ENCODE assay signal across 33 cellular contexts in genomic region chrX:78046362-78046761, GRCh38. TPM values are rescaled to one million over a fixed set of nuclear protein-coding genes. Genes with fewer than 3 reads are reported as not detected.
DNase-seq lines count a peak whose midpoint lies in the region; ATAC-seq, FAIRE-seq and TF ChIP-seq lines count a peak whose summit lies in the region.
"Had no signal": no experiment of that assay in that cellular context is flagged by ENCODE, and none has a peak within 500 bp of the region (broad histone marks: within the 10 kb centered on the region; RNA-seq: fewer than 3 reads in every experiment).

No MANE protein-coding gene starts in this region.

- no peaks in the 10 kb centered on the region for H3K36me3 ChIP-seq in GM23338 (ENCODE audit: insufficient read depth)
- H3K36me3 ChIP-seq in K562 (ENCODE audit: control insufficient read depth, insufficient read depth, low read length): peaks cover 5% of the 10 kb centered on the region; the same call in 1 of the 3 replicates
- no peaks in the 10 kb centered on the region for H3K36me3 ChIP-seq in adrenal gland (replicated peaks in 1 of 2)

- CTCF ChIA-PET in K562 (lab: Yijun Ruan, JAX; ENCODE audit: low intra/inter-chr PET ratio): no interaction called here

- H4K20me1 ChIP-seq in GM23338 (replicated peaks; ENCODE audit: insufficient read depth) (no peaks in the 10 kb centered on the region), K562 (replicated peaks; ENCODE audit: control insufficient read depth, insufficient read depth, low read length) (no peaks in the 10 kb centered on the region)
- H4K20me1 ChIP-seq: BLaER1 had no signal

- H3K4me1 ChIP-seq in GM23338 (ENCODE audit: insufficient read depth): peaks cover 18% of the 10 kb centered on the region
- H3K4me1 ChIP-seq in K562 (replicated peaks in 1 of 2; ENCODE audit: control insufficient read depth in 2 of 2, insufficient read depth in 2 of 2, low read length in 2 of 2): no peaks in the 10 kb centered on the region
- H3K4me1 ChIP-seq in adrenal gland (replicated peaks in 1 of 2): no peaks in the 10 kb centered on the region
- H3K4me1 ChIP-seq: A549; BE2C; BLaER1; BLaER1 treated with 17β-estradiol and CSF1 and Interleukin-3, amounts not matched to agents 10 nM and 100 nM; Caco-2 had no signal

- H3K4me2 ChIP-seq in GM23338: no peak overlapping the region
- no peak overlapping the region for H3K4me2 ChIP-seq in K562 (ENCODE audit: insufficient read depth, low read length)
- H3K4me2 ChIP-seq: A549; BLaER1; BLaER1 treated with 17β-estradiol and CSF1 and Interleukin-3, amounts not matched to agents 10 nM and 100 nM had no signal

- H3K4me3 ChIP-seq in GM23338 (no peak overlapping the region), K562 (no peak overlapping the region), adrenal gland (no peak overlapping the region)
- H3K4me3 ChIP-seq: A549; BLaER1; BLaER1 treated with 17β-estradiol and CSF1 and Interleukin-3, amounts not matched to agents 10 nM and 100 nM had no signal

- no TSS peak for BruUV-seq in K562 (replicated peaks; lab: Mats Ljungman, UMichigan)

- no peak for FAIRE-seq in K562 (lab: Jason Lieb, UNC)
- FAIRE-seq: A204.1, A549, D721Med had no signal

- no peaks in the 10 kb centered on the region for H3F3A ChIP-seq in GM23338 (replicated peaks; ENCODE audit: low read depth)

- ATAC-seq in GM23338 (no peak), K562 (no peak)
- ATAC-seq: A549; CD8-positive, alpha-beta T cell had no signal

- intact Hi-C loops in K562 (cut with micrococcal nuclease): no loop called here
- intact Hi-C loops in adrenal gland (cut with DNase I): no loop called here

- in situ Hi-C loops in K562 (cut with MboI): no loop called here

- H3K27me3 ChIP-seq in GM23338 (ENCODE audit: insufficient read depth) (no peaks in the 10 kb centered on the region), K562 (ENCODE audit: control insufficient read depth in 2 of 2, insufficient read depth in 2 of 2, low read length in 2 of 2) (no peaks in the 10 kb centered on the region), adrenal gland (no peaks in the 10 kb centered on the region)
- H3K27me3 ChIP-seq: BE2C had no signal

- H2AFZ ChIP-seq in GM23338 (no peak overlapping the region), K562 (ENCODE audit: low read depth, low read length) (no peak overlapping the region)

- 50% methylated on average over 4 of the region's 4 CpGs for WGBS in K562 (ENCODE audit: insufficient coverage, low coverage, missing lambda C conversion rate)
- WGBS in adrenal gland, 4 donors: 65 to 96% (median 82%) methylated on average over 2 to 4 of the region's 4 CpGs

- H3K4me1 Mint-ChIP-seq in GM23338: peaks cover 20% of the 10 kb centered on the region; the same call in 2 of the 3 replicates
- H3K4me1 Mint-ChIP-seq: B cell; CD14-positive monocyte; CD4-positive, alpha-beta memory T cell; CD4-positive, CD25-positive, alpha-beta regulatory T cell; CD8-positive, alpha-beta memory T cell had no signal

- POLR2A ChIA-PET in K562 (lab: Yijun Ruan, JAX): no interaction called here

- H3K9me2 ChIP-seq in GM23338 (ENCODE audit: insufficient read depth): no peaks in the 10 kb centered on the region

- TF ChIP-seq POLR2A in K562 (conservative IDR thresholded peaks at IDR 0.05): no peak
- TF ChIP-seq POLR2A in adrenal gland (IDR thresholded peaks at IDR 0.05): no peak

- TF ChIP-seq CTCF in GM23338 (conservative IDR thresholded peaks at IDR 0.05; ENCODE audit: low read depth in 2 of 2) (no peak), K562 (IDR thresholded peaks at IDR 0.05 in 2 of 3, conservative IDR thresholded peaks at IDR 0.05 in 1 of 3; ENCODE audit: insufficient read depth in 2 of 3, low read depth in 1 of 3, low read length in 3 of 3) (no peak), adrenal gland (IDR thresholded peaks at IDR 0.05) (no peak)

- no peak for TF ChIP-seq RAD21 in K562 (CRISPR knock-in tag; conservative IDR thresholded peaks at IDR 0.05 in 1 of 2, IDR thresholded peaks at IDR 0.05 in 1 of 2)

- H3K9me3 ChIP-seq in K562 (replicated peaks; ENCODE audit: control insufficient read depth, insufficient read depth, low read depth, low read length) (no peaks in the 10 kb centered on the region), adrenal gland (replicated peaks in 1 of 3) (no peaks in the 10 kb centered on the region)
- H3K9me3 ChIP-seq: A549; BE2C; BLaER1; BLaER1 treated with 17β-estradiol and CSF1 and Interleukin-3, amounts not matched to agents 10 nM and 100 nM; Caco-2 had no signal

- no peak overlapping the region for H3K9ac ChIP-seq in K562 (ENCODE audit: insufficient read depth in 1 of 2, low read depth in 2 of 2, low read length in 2 of 2)
- H3K9ac ChIP-seq: BLaER1; BLaER1 treated with 17β-estradiol and CSF1 and Interleukin-3, amounts not matched to agents 10 nM and 100 nM had no signal

- DNase-seq in GM23338 (ENCODE audit: low spot score) (no peak), K562 (ENCODE audit: extremely low read depth in 1 of 4, low spot score in 3 of 4) (no peak), adrenal gland (no peak), SKM-1 (lab: John Stamatoyannopoulos, UW; ENCODE audit: unreplicated experiment) (no peak)
- DNase-seq: 8988T; ACHN; AML-193; BE2C; C1 segment of cervical spinal cord; Caco-2; Calu3; CD4-positive, alpha-beta memory T cell; CD4-positive, alpha-beta T cell; CD4-positive, CD25-positive, alpha-beta regulatory T cell; CD8-positive, alpha-beta memory T cell; CD8-positive, alpha-beta T cell; COR-L47; DMS 273 treated with DMSO at 0.1 percent for 48 hours; DMS153; DMS53; DMS79; DMS79 treated with DMSO at 0.1 percent for 48 hours; DND-41; EL had no signal

- no peak for TF ChIP-seq EP300 in K562 (IDR thresholded peaks at IDR 0.05; ENCODE audit: low read length)

- peak overlapping the region; percentile 84 for H3K27ac Mint-ChIP-seq in GM23338
- H3K27ac Mint-ChIP-seq: B cell; CD14-positive monocyte; CD4-positive, alpha-beta memory T cell; CD4-positive, alpha-beta T cell; CD4-positive, CD25-positive, alpha-beta regulatory T cell; CD8-positive, alpha-beta memory T cell; CD8-positive, alpha-beta T cell had no signal

- no peaks in the 10 kb centered on the region for H3K9me3 Mint-ChIP-seq in GM23338
- H3K9me3 Mint-ChIP-seq: CD14-positive monocyte; CD4-positive, alpha-beta memory T cell; CD4-positive, alpha-beta T cell; CD4-positive, CD25-positive, alpha-beta regulatory T cell; CD8-positive, alpha-beta memory T cell; CD8-positive, alpha-beta T cell had no signal

- no peaks in the 10 kb centered on the region for H3K79me2 ChIP-seq in GM23338 (replicated peaks; ENCODE audit: insufficient read depth)
- no peaks in the 10 kb centered on the region for H3K79me2 ChIP-seq in K562 (ENCODE audit: control insufficient read depth, insufficient read depth, low read length)

- H3K27ac ChIP-seq in GM23338 (ENCODE audit: low read depth): peak overlapping the region; percentile 78; the same call in 1 of the 2 replicates
- no peak overlapping the region for H3K27ac ChIP-seq in K562 (ENCODE audit: extremely low read depth, low read depth, low read length)
- H3K27ac ChIP-seq in adrenal gland: no peak overlapping the region
- H3K27ac ChIP-seq: 22Rv1; A549; BLaER1; BLaER1 treated with 17β-estradiol and CSF1 and Interleukin-3, amounts not matched to agents 10 nM and 100 nM; C4-2B had no signal

- no peak overlapping the region for H3K4me3 Mint-ChIP-seq in GM23338
- H3K4me3 Mint-ChIP-seq: B cell; CD14-positive monocyte; CD4-positive, alpha-beta memory T cell; CD4-positive, alpha-beta T cell; CD4-positive, CD25-positive, alpha-beta regulatory T cell; CD8-positive, alpha-beta memory T cell; CD8-positive, alpha-beta T cell had no signal

- no peaks in the 10 kb centered on the region for H3K36me3 Mint-ChIP-seq in GM23338 (ENCODE audit: low read depth)
- H3K36me3 Mint-ChIP-seq: CD4-positive, CD25-positive, alpha-beta regulatory T cell had no signal

- no peaks in the 10 kb centered on the region for H3K27me3 Mint-ChIP-seq in GM23338 (ENCODE audit: insufficient read depth, low read depth, poor library complexity)
- H3K27me3 Mint-ChIP-seq: B cell; CD4-positive, alpha-beta memory T cell; CD4-positive, alpha-beta T cell; CD4-positive, CD25-positive, alpha-beta regulatory T cell had no signal

- H3K9me1 ChIP-seq in K562 (ENCODE audit: control insufficient read depth, insufficient read depth, low read length): no peaks in the 10 kb centered on the region

TF ChIP-seq in K562, 482 proteins besides CTCF, POLR2A, EP300 and RAD21:
- TF ChIP-seq MAFF (IDR thresholded peaks at IDR 0.05; ENCODE audit: low read length) (peak; percentile 10; the same call in 1 of the 2 replicates), MAFK (IDR thresholded peaks at IDR 0.05; ENCODE audit: low read length) (peak; percentile 35; the same call in 1 of the 2 replicates), C11orf30 (IDR thresholded peaks at IDR 0.05; ENCODE audit: low read depth) (peak; percentile 50), ZKSCAN8 (CRISPR knock-in tag; IDR thresholded peaks at IDR 0.05) (no peak), MAFG (tag; conservative IDR thresholded peaks at IDR 0.05) (peak; percentile 70), ZNF316 (IDR thresholded peaks at IDR 0.05) (peak; percentile 70; the same call in 1 of the 2 replicates), RB1 (IDR thresholded peaks at IDR 0.05; ENCODE audit: low read depth) (no peak)
TF ChIP-seq in K562: peak in this region for 5.

RNA-seq across cellular contexts. Expression of gene PGK1, which starts 57.7 kb away (rescaled TPM):
- 336 and 393 TPM in 2 replicates for total RNA-seq in GM23338 (2014; rRNA removed; shearing (Covaris generic))
- 249 and 262 TPM in 2 replicates for polyA plus RNA-seq in GM23338 (2016; fragmentation: Nextera tagmentation; extraction: Ambion mirVana)
- total RNA-seq in K562 (2011; cell fraction: chromatin; rRNA removed; ENCODE audit: low replicate concordance): 215 and 344 TPM in 2 replicates
- total RNA-seq in K562 (2011; cell fraction: nucleolus; rRNA removed): 122 and 149 TPM in 2 replicates
- total RNA-seq in K562 (2011; cell fraction: nucleoplasm; rRNA removed): 251 and 270 TPM in 2 replicates
- total RNA-seq in K562 (2014; rRNA removed): 199 and 230 TPM in 2 replicates
- 378 and 428 TPM in 2 replicates for total RNA-seq in K562 (2014; rRNA removed; fragmentation: Illumina TruSeq; extraction: Trizol)
- total RNA-seq in K562 (2015; rRNA removed; fragmentation: Illumina TruSeq; extraction: Trizol): 253 and 265 TPM in 2 replicates
- 397 and 412 TPM in 2 replicates for total RNA-seq in K562 (2021)
- 1,361 and 1,378 TPM in 2 replicates for polyA plus RNA-seq in K562 (2011; rRNA removed)
- polyA plus RNA-seq in K562 (2011; cell fraction: cytosol; rRNA removed): 471 and 871 TPM in 2 replicates
- polyA plus RNA-seq in K562 (2011; cell fraction: nucleus; rRNA removed): 372 and 830 TPM in 2 replicates
- 355 and 529 TPM in 2 replicates for polyA plus RNA-seq in K562 (2012)
- polyA plus RNA-seq in K562 (2014; fragmentation: Illumina TruSeq; extraction: Trizol): 332 and 352 TPM in 2 replicates
- polyA plus RNA-seq in K562 (2014; fragmentation: Nextera tagmentation; extraction: Ambion mirVana): 100 to 1,000 TPM; 541 to 543 TPM
- 294 and 317 TPM in 2 replicates for polyA plus RNA-seq in K562 (2014; rRNA removed)
- polyA minus RNA-seq in K562 (2011; rRNA and poly(A)+ RNA removed): 737 and 825 TPM in 2 replicates
- 247 and 288 TPM in 2 replicates for polyA minus RNA-seq in K562 (2011; cell fraction: cytosol; rRNA and poly(A)+ RNA removed)
- polyA minus RNA-seq in K562 (2011; cell fraction: nucleus; rRNA and poly(A)+ RNA removed): 69.6 and 149 TPM in 2 replicates
- 100 to 1,000 TPM; 143 to 524 (median 320) TPM for total RNA-seq in adrenal gland
- polyA plus RNA-seq in adrenal gland: 100 to 1,000 TPM in 1 of 3 donors, 10 to 100 TPM in 2; 69.4 to 436 (median 90.1) TPM
